ENCODE assay signal across 24 cellular contexts in the genomic region with DNA sequence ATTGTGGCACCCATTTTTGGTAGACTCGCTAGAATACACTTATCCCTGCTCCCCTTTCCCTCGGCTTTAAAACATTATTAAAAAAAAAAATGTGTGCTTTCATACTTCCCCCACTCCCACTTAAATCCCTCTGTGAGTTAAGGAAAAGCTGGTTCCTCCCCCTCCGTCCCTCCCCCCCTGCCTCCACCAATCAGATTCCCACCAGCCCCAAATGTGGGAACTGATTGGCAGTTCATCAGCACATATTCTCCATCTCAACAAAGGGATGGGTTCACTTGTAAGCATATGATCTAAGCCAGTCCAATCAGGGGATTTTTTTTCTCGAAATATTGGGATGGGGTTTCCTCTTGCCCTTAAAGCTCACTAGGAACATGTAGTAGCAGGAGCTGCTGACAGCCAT. TPM values are rescaled to one million over a fixed set of nuclear protein-coding genes. Genes with fewer than 3 reads are reported as not detected.
DNase-seq lines count a peak whose midpoint lies in the region; ATAC-seq and TF ChIP-seq lines count a peak whose summit lies in the region.
"Had no signal": no experiment of that assay in that cellular context is flagged by ENCODE, and none has a peak within 500 bp of the region (broad histone marks: within the 10 kb centered on the region; RNA-seq: fewer than 3 reads in every experiment).

No MANE protein-coding gene starts in this region.

- H2BK120ac ChIP-seq in IMR-90 (ENCODE audit: low read depth, low read length): 0 out of 2 replicates have a peak overlapping the region, but pooled peaks have one; percentile 2

- intact Hi-C loops in IMR-90 (cut with micrococcal nuclease): loop anchor here (5.0 to 10.0 kb wide), 4 partner anchors 137 to 1822 kb away; a partner anchor contains a TSS

- BruUV-seq in IMR-90 (replicated peaks; lab: Mats Ljungman, UMichigan): no TSS peak

- in situ Hi-C loops in IMR-90 (cut with MboI; ENCODE audit: low sequenced_read_pairs) (loop anchor here (25.0 kb wide), 1 partner anchor 657 kb away; no protein-coding TSS in a partner anchor), SK-MEL-5 (cut with HindIII; ENCODE audit: low pct_unique_long_range_greater_than_20kb, low sequenced_read_pairs) (no loop called here)

- no peak overlapping the region for H2BK5ac ChIP-seq in IMR-90 (ENCODE audit: low read depth, low read length, poor library complexity, severe bottlenecking)

- H4K91ac ChIP-seq in IMR-90 (ENCODE audit: insufficient read depth, low read depth, low read length): no peak overlapping the region

- H2BK20ac ChIP-seq in IMR-90 (ENCODE audit: low read depth, low read length): no peak overlapping the region

- no peak overlapping the region for H3K27ac ChIP-seq in IMR-90 (ENCODE audit: insufficient read depth, low read length)
- no peak overlapping the region for H3K27ac ChIP-seq in coronary artery
- H3K27ac ChIP-seq: A549; BLaER1 treated with 17β-estradiol and CSF1 and Interleukin-3, amounts not matched to agents 10 nM and 100 nM had no signal

- POLR2A ChIA-PET in IMR-90 (lab: Charles Lee; ENCODE audit: unreplicated experiment): interaction anchor here (0.6 kb wide), 1 partner anchor 401 kb away, joined by 3 read pairs; no protein-coding TSS in a partner anchor

- TF ChIP-seq POLR2A in IMR-90 (IDR thresholded peaks at IDR 0.05; ENCODE audit: low read depth, low read length): no peak

- H3K4ac ChIP-seq in IMR-90 (ENCODE audit: low read depth, low read length): no peak overlapping the region

- H4K20me1 ChIP-seq in IMR-90 (ENCODE audit: insufficient read depth, low read length): no peaks in the 10 kb centered on the region
- H4K20me1 ChIP-seq: BLaER1 treated with 17β-estradiol and CSF1 and Interleukin-3, amounts not matched to agents 10 nM and 100 nM had no signal

- H3K36me3 ChIP-seq in H7 (replicated peaks; ENCODE audit: control insufficient read depth, insufficient read depth, low read length) (no peaks in the 10 kb centered on the region), IMR-90 (ENCODE audit: control insufficient read depth, insufficient read depth, low read length) (no peaks in the 10 kb centered on the region)
- H3K36me3 ChIP-seq: BE2C; BLaER1 treated with 17β-estradiol and CSF1 and Interleukin-3, amounts not matched to agents 10 nM and 100 nM; HAP-1 had no signal

- no peak overlapping the region for H4K8ac ChIP-seq in IMR-90 (ENCODE audit: low read depth in 2 of 2, low read length in 2 of 2)

- peaks cover 8% of the 10 kb centered on the region; the same call in 1 of the 2 replicates for H3K4me1 ChIP-seq in IMR-90 (ENCODE audit: control insufficient read depth, insufficient read depth, low read length)
- H3K4me1 ChIP-seq: A549, BE2C, HAP-1 had no signal

- H3K27me3 ChIP-seq in H7 (ENCODE audit: control insufficient read depth, insufficient read depth, low read length): no peaks in the 10 kb centered on the region; the same call in 1 of the 2 replicates
- H3K27me3 ChIP-seq in IMR-90 (ENCODE audit: control insufficient read depth, insufficient read depth, low read length): no peaks in the 10 kb centered on the region
- H3K27me3 ChIP-seq: BE2C; BLaER1 treated with 17β-estradiol and CSF1 and Interleukin-3, amounts not matched to agents 10 nM and 100 nM had no signal

- TF ChIP-seq CTCF in IMR-90 (conservative IDR thresholded peaks at IDR 0.05; ENCODE audit: low read depth, low read length) (no peak), coronary artery (IDR thresholded peaks at IDR 0.05) (no peak)

- no CpG with 5 or more reads among the region's 4 CpGs for WGBS in IMR-90 (ENCODE audit: extremely low coverage in 2 of 2, insufficient read length in 1 of 2), 2 experiments

- H2BK15ac ChIP-seq in IMR-90 (ENCODE audit: low read depth, low read length): 0 out of 3 replicates have a peak overlapping the region, but pooled peaks have one; percentile 49

- no peak overlapping the region for H3K18ac ChIP-seq in IMR-90 (ENCODE audit: low read depth, low read length)

- no peak overlapping the region for H3K14ac ChIP-seq in IMR-90 (replicated peaks; ENCODE audit: low read depth, low read length)

- ATAC-seq in IMR-90 (ENCODE audit: low read depth): no peak
- ATAC-seq: A549, GM12878, GM23338 had no signal

- H3K9ac ChIP-seq in IMR-90 (ENCODE audit: low read depth, low read length): no peak overlapping the region
- H3K9ac ChIP-seq: BLaER1 treated with 17β-estradiol and CSF1 and Interleukin-3, amounts not matched to agents 10 nM and 100 nM had no signal

- no peak overlapping the region for H3K56ac ChIP-seq in IMR-90 (ENCODE audit: extremely low read depth, insufficient read depth, low read length)

- dilution Hi-C loops in IMR-90 (cut with HindIII; ENCODE audit: low sequenced_read_pairs, unreplicated experiment): no loop called here

- no peak overlapping the region for H3K4me2 ChIP-seq in IMR-90 (ENCODE audit: low read depth, low read length)
- H3K4me2 ChIP-seq: A549, GM23338 had no signal

- 0 out of 2 replicates have a peak overlapping the region, but pooled peaks have one; percentile 18 for H2AK5ac ChIP-seq in IMR-90 (ENCODE audit: low read depth, low read length)

- H4K5ac ChIP-seq in IMR-90 (ENCODE audit: low read depth, low read length): no peak overlapping the region

- H2AK9ac ChIP-seq in IMR-90 (replicated peaks; ENCODE audit: low read depth, low read length, poor library complexity): no peak overlapping the region

- no peak for TF ChIP-seq RAD21 in IMR-90 (IDR thresholded peaks at IDR 0.05; ENCODE audit: low read length)

- H3K79me1 ChIP-seq in IMR-90 (ENCODE audit: low read depth in 1 of 2, low read length in 2 of 2): no peaks in the 10 kb centered on the region

- H3K9me1 ChIP-seq in IMR-90 (ENCODE audit: insufficient read depth, low read length): peaks cover 10% of the 10 kb centered on the region

- no peak overlapping the region for H3K23ac ChIP-seq in IMR-90 (ENCODE audit: low read depth, low read length)

- H2AFZ ChIP-seq in IMR-90 (replicated peaks; ENCODE audit: low read length, poor library complexity): no peak overlapping the region
- H2AFZ ChIP-seq: GM23338 had no signal

- CTCF ChIA-PET in IMR-90 (lab: Yijun Ruan, JAX): no interaction called here

- no peaks in the 10 kb centered on the region for H3K9me3 ChIP-seq in IMR-90 (ENCODE audit: control insufficient read depth, insufficient read depth, low read length)
- H3K9me3 ChIP-seq: A549, BE2C, HAP-1 had no signal

- no peak overlapping the region for H3K4me3 ChIP-seq in H7 (ENCODE audit: insufficient read depth, low read depth, low read length)
- H3K4me3 ChIP-seq in IMR-90 (ENCODE audit: insufficient read depth, low read depth, low read length): no peak overlapping the region
- H3K4me3 ChIP-seq in coronary artery: no peak overlapping the region
- H3K4me3 ChIP-seq: A549; BLaER1 treated with 17β-estradiol and CSF1 and Interleukin-3, amounts not matched to agents 10 nM and 100 nM; GM12878; GM23338; HAP-1 had no signal

- DNase-seq in H7 (peak; percentile 62), IMR-90 (no peak), SK-MEL-5 (ENCODE audit: low read depth, low spot score) (peak; percentile 21), iPS-NIHi7 (ENCODE audit: extremely low spot score) (peak; percentile 27), coronary artery (ENCODE audit: low spot score) (no peak), activated gamma-delta T cell (lab: John Stamatoyannopoulos, UW) (no peak), NCI-H187 treated with DMSO at 0.1 percent for 48 hours (lab: John Stamatoyannopoulos, UW) (no peak)
- DNase-seq: 8988T; ACHN; AML-193; BE2C; CD4-positive, alpha-beta T cell; CD8-positive, alpha-beta memory T cell; DMS 273 treated with DMSO at 0.1 percent for 48 hours; DMS79; EL; GDM1 had no signal

TF ChIP-seq in IMR-90, 13 proteins besides CTCF, POLR2A, EP300 and RAD21:
- TF ChIP-seq, protein P1, sequence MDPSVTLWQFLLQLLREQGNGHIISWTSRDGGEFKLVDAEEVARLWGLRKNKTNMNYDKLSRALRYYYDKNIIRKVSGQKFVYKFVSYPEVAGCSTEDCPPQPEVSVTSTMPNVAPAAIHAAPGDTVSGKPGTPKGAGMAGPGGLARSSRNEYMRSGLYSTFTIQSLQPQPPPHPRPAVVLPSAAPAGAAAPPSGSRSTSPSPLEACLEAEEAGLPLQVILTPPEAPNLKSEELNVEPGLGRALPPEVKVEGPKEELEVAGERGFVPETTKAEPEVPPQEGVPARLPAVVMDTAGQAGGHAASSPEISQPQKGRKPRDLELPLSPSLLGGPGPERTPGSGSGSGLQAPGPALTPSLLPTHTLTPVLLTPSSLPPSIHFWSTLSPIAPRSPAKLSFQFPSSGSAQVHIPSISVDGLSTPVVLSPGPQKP (IDR thresholded peaks at IDR 0.05; ENCODE audit: borderline replicate concordance, low read depth, low read length): no peak
- TF ChIP-seq CHD1 (IDR thresholded peaks at IDR 0.05; ENCODE audit: low read depth, low read length): no peak
- TF ChIP-seq MAFK (IDR thresholded peaks at IDR 0.05; ENCODE audit: low read depth, low read length): no peak

RNA-seq across cellular contexts. Expression of a gene that starts 10.8 kb away (rescaled TPM):
- total RNA-seq in H7 (2014; rRNA removed; shearing (Covaris generic)): not detected in 2 replicates
- under 0.01 TPM in 1 of 2 replicates, not detected in the other for total RNA-seq in IMR-90 (2012; rRNA removed)
- polyA plus RNA-seq in IMR-90 (2012; rRNA removed): not detected in 2 replicates
- not detected in 2 replicates for polyA plus RNA-seq in IMR-90 (2012; cell fraction: cytosol; rRNA removed)
- 0.05 TPM in 1 of 2 replicates, not detected in the other for polyA plus RNA-seq in IMR-90 (2012; cell fraction: nucleus; rRNA removed; ENCODE audit: low replicate concordance)
- total RNA-seq in SK-MEL-5 (2014; rRNA removed; shearing (Covaris generic)): not detected in 2 replicates
- polyA plus RNA-seq in SK-MEL-5 (2015; cell fraction: cytosol; rRNA removed): not detected in 2 replicates
- polyA plus RNA-seq in SK-MEL-5 (2015; cell fraction: nucleus; rRNA removed): 0.31 TPM in 1 of 2 replicates, not detected in the other
- total RNA-seq: CD4-positive, alpha-beta T cell; CD8-positive, alpha-beta memory T cell; GM23338; H4 had no signal
- polyA plus RNA-seq: A549; CD14-positive monocyte; CD8-positive, alpha-beta memory T cell had no signal

RNA-seq across cellular contexts. Expression of a gene that starts 24.5 kb away (rescaled TPM):
- not detected in 2 replicates for total RNA-seq in H7 (2014; rRNA removed; shearing (Covaris generic))
- not detected in 2 replicates for total RNA-seq in IMR-90 (2012; rRNA removed)
- polyA plus RNA-seq in IMR-90 (2012; rRNA removed): not detected in 2 replicates
- polyA plus RNA-seq in IMR-90 (2012; cell fraction: cytosol; rRNA removed): not detected in 2 replicates
- not detected in 2 replicates for polyA plus RNA-seq in IMR-90 (2012; cell fraction: nucleus; rRNA removed; ENCODE audit: low replicate concordance)
- not detected in 2 replicates for total RNA-seq in SK-MEL-5 (2014; rRNA removed; shearing (Covaris generic))
- polyA plus RNA-seq in SK-MEL-5 (2015; cell fraction: cytosol; rRNA removed): not detected in 2 replicates
- not detected in 2 replicates for polyA plus RNA-seq in SK-MEL-5 (2015; cell fraction: nucleus; rRNA removed)
- total RNA-seq: CD4-positive, alpha-beta T cell; CD8-positive, alpha-beta memory T cell; GM12878; GM23338; H4 had no signal
- polyA plus RNA-seq: A549; CD14-positive monocyte; CD8-positive, alpha-beta memory T cell; GM12878; GM23338 had no signal

Comparison
In these comparisons a context has a peak if more than half of its experiments do, and no peak if none do; other contexts are left out.
1. DNase-seq: peak in H7 (single experiment), SK-MEL-5 (single experiment) and iPS-NIHi7 (single experiment); none in IMR-90 (single experiment), coronary artery (single experiment), activated gamma-delta T cell (single experiment) and NCI-H187 treated with DMSO at 0.1 percent for 48 hours (single experiment).